19 cellular contexts compared by ENCODE assay signal in genomic region chr2:234816491-234816890, GRCh38.
DNase-seq lines count a peak whose midpoint lies in the region; ATAC-seq and TF ChIP-seq lines count a peak whose summit lies in the region.
"Had no signal": no experiment of that assay in that cellular context is flagged by ENCODE, and none has a peak within 500 bp of the region (broad histone marks: within the 10 kb centered on the region; RNA-seq: fewer than 3 reads in every experiment).

No MANE protein-coding gene starts in this region.

- intact Hi-C loops in tibial artery (cut with DNase I; ENCODE audit: low total_unique reads), result no loop called here

- TF ChIP-seq CTCF in GM23338 (conservative IDR thresholded peaks at IDR 0.05; ENCODE audit: low read depth in 2 of 2) (no peak), chondrocyte (IDR thresholded peaks at IDR 0.05) (no peak), neural crest cell (conservative IDR thresholded peaks at IDR 0.05) (no peak), tibial artery (IDR thresholded peaks at IDR 0.05) (no peak)

- no peaks in the 10 kb centered on the region for H3K4me1 ChIP-seq in GM23338 (ENCODE audit: insufficient read depth)
- H3K4me1 ChIP-seq in tibial artery, result no peaks in the 10 kb centered on the region

- H2AFZ ChIP-seq in GM23338, result 0 out of 2 replicates have a peak overlapping the region, but pooled peaks have one; percentile 69

- H3K79me2 ChIP-seq in GM23338 (replicated peaks; ENCODE audit: insufficient read depth), result no peaks in the 10 kb centered on the region

- H3K27ac ChIP-seq in GM23338 (ENCODE audit: low read depth) (no peak overlapping the region), tibial artery (no peak overlapping the region)
- H3K27ac ChIP-seq: RWPE1 had no signal

- no peaks in the 10 kb centered on the region for H3F3A ChIP-seq in GM23338 (replicated peaks; ENCODE audit: low read depth)

- no peaks in the 10 kb centered on the region for H3K9me2 ChIP-seq in GM23338 (ENCODE audit: insufficient read depth)

- H3K27me3 Mint-ChIP-seq in GM23338 (ENCODE audit: insufficient read depth, low read depth, poor library complexity), result peaks cover 7% of the 10 kb centered on the region
- peaks cover 5% of the 10 kb centered on the region for H3K27me3 Mint-ChIP-seq in chondrocyte (ENCODE audit: low read depth)
- H3K27me3 Mint-ChIP-seq in neural crest cell (ENCODE audit: low read depth), result no peaks in the 10 kb centered on the region

- ATAC-seq in GM23338 (no peak), GM21447 (IDR thresholded peaks at IDR 0.05; ENCODE audit: unreplicated experiment) (no peak), GM19035 (IDR thresholded peaks at IDR 0.05; ENCODE audit: unreplicated experiment) (no peak)
- ATAC-seq: K562, T-helper 17 cell had no signal

- DNase-seq in GM23338 (ENCODE audit: low spot score), result no peak
- DNase-seq in NCI-H748 (lab: John Stamatoyannopoulos, UW; ENCODE audit: unreplicated experiment), result peak; percentile 74
- DNase-seq in chondrocyte (ENCODE audit: low spot score), result no peak
- no peak for DNase-seq in neural crest cell (ENCODE audit: low read depth, low spot score)
- no peak for DNase-seq in Ammon's horn (ENCODE audit: low spot score)
- DNase-seq in tibial artery, result no peak
- DNase-seq: CD4-positive, CD25-positive, alpha-beta regulatory T cell; DMS153; GDM1; GOT3; NCI-H1092 treated with DMSO at 0.1 percent for 48 hours; NCI-H1694 treated with DMSO at 0.1 percent for 48 hours; NCI-H526; SIG-M5; T-helper 17 cell had no signal

- H3K27me3 ChIP-seq in GM23338 (ENCODE audit: insufficient read depth) (no peaks in the 10 kb centered on the region), tibial artery (peaks cover 0 to 7% of the 10 kb centered on the region in 2 donors)

- no peak overlapping the region for H3K27ac Mint-ChIP-seq in GM23338
- H3K27ac Mint-ChIP-seq in chondrocyte (ENCODE audit: unreplicated experiment), result peak overlapping the region; percentile 12
- peak overlapping the region; percentile 38 for H3K27ac Mint-ChIP-seq in neural crest cell (ENCODE audit: unreplicated experiment)
- H3K27ac Mint-ChIP-seq: CD4-positive, CD25-positive, alpha-beta regulatory T cell; T-helper 17 cell had no signal

- H3K4me2 ChIP-seq in GM23338, result no peak overlapping the region

- H3K36me3 ChIP-seq in GM23338 (ENCODE audit: insufficient read depth) (no peaks in the 10 kb centered on the region), tibial artery (no peaks in the 10 kb centered on the region)

- no peak overlapping the region for H3K4me3 Mint-ChIP-seq in GM23338
- no peak overlapping the region for H3K4me3 Mint-ChIP-seq in chondrocyte (ENCODE audit: unreplicated experiment)
- peak overlapping the region; percentile 0 for H3K4me3 Mint-ChIP-seq in neural crest cell
- H3K4me3 Mint-ChIP-seq: CD4-positive, CD25-positive, alpha-beta regulatory T cell; T-helper 17 cell had no signal

- H3K4me1 Mint-ChIP-seq in GM23338 (peaks cover 9% of the 10 kb centered on the region), chondrocyte (ENCODE audit: low read depth) (peaks cover 20% of the 10 kb centered on the region), neural crest cell (peaks cover 31% of the 10 kb centered on the region)
- H3K4me1 Mint-ChIP-seq: CD4-positive, CD25-positive, alpha-beta regulatory T cell; T-helper 17 cell had no signal

- H3K4me3 ChIP-seq in GM23338 (no peak overlapping the region), tibial artery (no peak overlapping the region)
- H3K4me3 ChIP-seq: K562 had no signal

- H3K36me3 Mint-ChIP-seq in GM23338 (ENCODE audit: low read depth) (no peaks in the 10 kb centered on the region), chondrocyte (ENCODE audit: low read depth) (no peaks in the 10 kb centered on the region), neural crest cell (ENCODE audit: low read depth) (no peaks in the 10 kb centered on the region)
- H3K36me3 Mint-ChIP-seq: CD4-positive, CD25-positive, alpha-beta regulatory T cell had no signal

- H3K9me3 Mint-ChIP-seq in GM23338 (no peaks in the 10 kb centered on the region; the same call in 2 of the 3 replicates), chondrocyte (ENCODE audit: low read depth) (no peaks in the 10 kb centered on the region), neural crest cell (no peaks in the 10 kb centered on the region)

- H3K9me3 ChIP-seq in tibial artery, result no peaks in the 10 kb centered on the region

- H4K20me1 ChIP-seq in GM23338 (replicated peaks; ENCODE audit: insufficient read depth), result no peaks in the 10 kb centered on the region

TF ChIP-seq in GM23338, 12 proteins besides CTCF, POLR2A, EP300 and RAD21:
- TF ChIP-seq ZNF462 (CRISPR knock-in tag; IDR thresholded peaks at IDR 0.05) (no peak), ZNF331 (CRISPR knock-in tag; IDR thresholded peaks at IDR 0.05; ENCODE audit: low read depth) (no peak), POLR2AphosphoS5 (IDR thresholded peaks at IDR 0.05; ENCODE audit: low read depth) (no peak), CREB1 (CRISPR knock-in tag; IDR thresholded peaks at IDR 0.05; ENCODE audit: low read depth) (no peak), EZH2 (IDR thresholded peaks at IDR 0.05; ENCODE audit: low read depth, unreplicated experiment) (no peak), STAT1 (IDR thresholded peaks at IDR 0.05; ENCODE audit: unreplicated experiment) (no peak), EZH2phosphoT487 (IDR thresholded peaks at IDR 0.05; ENCODE audit: unreplicated experiment) (no peak), ZNF114 (CRISPR knock-in tag; IDR thresholded peaks at IDR 0.05) (no peak)
